Comparison of ENCODE assay signal across 2 cellular contexts in genomic region chr15:73631915-73632669, GRCh38.
TF ChIP-seq lines count a peak whose summit lies in the region.

No MANE protein-coding gene starts in this region.

TF ChIP-seq in GM23338, 12 proteins besides CTCF, POLR2A, EP300 and RAD21:
- TF ChIP-seq, protein P1, sequence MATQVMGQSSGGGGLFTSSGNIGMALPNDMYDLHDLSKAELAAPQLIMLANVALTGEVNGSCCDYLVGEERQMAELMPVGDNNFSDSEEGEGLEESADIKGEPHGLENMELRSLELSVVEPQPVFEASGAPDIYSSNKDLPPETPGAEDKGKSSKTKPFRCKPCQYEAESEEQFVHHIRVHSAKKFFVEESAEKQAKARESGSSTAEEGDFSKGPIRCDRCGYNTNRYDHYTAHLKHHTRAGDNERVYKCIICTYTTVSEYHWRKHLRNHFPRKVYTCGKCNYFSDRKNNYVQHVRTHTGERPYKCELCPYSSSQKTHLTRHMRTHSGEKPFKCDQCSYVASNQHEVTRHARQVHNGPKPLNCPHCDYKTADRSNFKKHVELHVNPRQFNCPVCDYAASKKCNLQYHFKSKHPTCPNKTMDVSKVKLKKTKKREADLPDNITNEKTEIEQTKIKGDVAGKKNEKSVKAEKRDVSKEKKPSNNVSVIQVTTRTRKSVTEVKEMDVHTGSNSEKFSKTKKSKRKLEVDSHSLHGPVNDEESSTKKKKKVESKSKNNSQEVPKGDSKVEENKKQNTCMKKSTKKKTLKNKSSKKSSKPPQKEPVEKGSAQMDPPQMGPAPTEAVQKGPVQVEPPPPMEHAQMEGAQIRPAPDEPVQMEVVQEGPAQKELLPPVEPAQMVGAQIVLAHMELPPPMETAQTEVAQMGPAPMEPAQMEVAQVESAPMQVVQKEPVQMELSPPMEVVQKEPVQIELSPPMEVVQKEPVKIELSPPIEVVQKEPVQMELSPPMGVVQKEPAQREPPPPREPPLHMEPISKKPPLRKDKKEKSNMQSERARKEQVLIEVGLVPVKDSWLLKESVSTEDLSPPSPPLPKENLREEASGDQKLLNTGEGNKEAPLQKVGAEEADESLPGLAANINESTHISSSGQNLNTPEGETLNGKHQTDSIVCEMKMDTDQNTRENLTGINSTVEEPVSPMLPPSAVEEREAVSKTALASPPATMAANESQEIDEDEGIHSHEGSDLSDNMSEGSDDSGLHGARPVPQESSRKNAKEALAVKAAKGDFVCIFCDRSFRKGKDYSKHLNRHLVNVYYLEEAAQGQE (IDR thresholded peaks at IDR 0.05; ENCODE audit: unreplicated experiment), result no peak
- no peak for TF ChIP-seq STAT1 (IDR thresholded peaks at IDR 0.05; ENCODE audit: unreplicated experiment)
- TF ChIP-seq, protein P2, sequence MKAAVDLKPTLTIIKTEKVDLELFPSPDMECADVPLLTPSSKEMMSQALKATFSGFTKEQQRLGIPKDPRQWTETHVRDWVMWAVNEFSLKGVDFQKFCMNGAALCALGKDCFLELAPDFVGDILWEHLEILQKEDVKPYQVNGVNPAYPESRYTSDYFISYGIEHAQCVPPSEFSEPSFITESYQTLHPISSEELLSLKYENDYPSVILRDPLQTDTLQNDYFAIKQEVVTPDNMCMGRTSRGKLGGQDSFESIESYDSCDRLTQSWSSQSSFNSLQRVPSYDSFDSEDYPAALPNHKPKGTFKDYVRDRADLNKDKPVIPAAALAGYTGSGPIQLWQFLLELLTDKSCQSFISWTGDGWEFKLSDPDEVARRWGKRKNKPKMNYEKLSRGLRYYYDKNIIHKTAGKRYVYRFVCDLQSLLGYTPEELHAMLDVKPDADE (IDR thresholded peaks at IDR 0.05), result no peak
- TF ChIP-seq POLR2AphosphoS5 (IDR thresholded peaks at IDR 0.05; ENCODE audit: low read depth), result no peak
- TF ChIP-seq EZH2 (IDR thresholded peaks at IDR 0.05; ENCODE audit: low read depth, unreplicated experiment), result no peak
- no peak for TF ChIP-seq CREB1 (CRISPR knock-in tag; IDR thresholded peaks at IDR 0.05; ENCODE audit: low read depth)
- TF ChIP-seq EZH2phosphoT487 (IDR thresholded peaks at IDR 0.05; ENCODE audit: unreplicated experiment), result no peak
- no peak for TF ChIP-seq JUNB (IDR thresholded peaks at IDR 0.05; ENCODE audit: unreplicated experiment)
- no peak for TF ChIP-seq ZNF114 (CRISPR knock-in tag; IDR thresholded peaks at IDR 0.05)
- TF ChIP-seq, protein P3, sequence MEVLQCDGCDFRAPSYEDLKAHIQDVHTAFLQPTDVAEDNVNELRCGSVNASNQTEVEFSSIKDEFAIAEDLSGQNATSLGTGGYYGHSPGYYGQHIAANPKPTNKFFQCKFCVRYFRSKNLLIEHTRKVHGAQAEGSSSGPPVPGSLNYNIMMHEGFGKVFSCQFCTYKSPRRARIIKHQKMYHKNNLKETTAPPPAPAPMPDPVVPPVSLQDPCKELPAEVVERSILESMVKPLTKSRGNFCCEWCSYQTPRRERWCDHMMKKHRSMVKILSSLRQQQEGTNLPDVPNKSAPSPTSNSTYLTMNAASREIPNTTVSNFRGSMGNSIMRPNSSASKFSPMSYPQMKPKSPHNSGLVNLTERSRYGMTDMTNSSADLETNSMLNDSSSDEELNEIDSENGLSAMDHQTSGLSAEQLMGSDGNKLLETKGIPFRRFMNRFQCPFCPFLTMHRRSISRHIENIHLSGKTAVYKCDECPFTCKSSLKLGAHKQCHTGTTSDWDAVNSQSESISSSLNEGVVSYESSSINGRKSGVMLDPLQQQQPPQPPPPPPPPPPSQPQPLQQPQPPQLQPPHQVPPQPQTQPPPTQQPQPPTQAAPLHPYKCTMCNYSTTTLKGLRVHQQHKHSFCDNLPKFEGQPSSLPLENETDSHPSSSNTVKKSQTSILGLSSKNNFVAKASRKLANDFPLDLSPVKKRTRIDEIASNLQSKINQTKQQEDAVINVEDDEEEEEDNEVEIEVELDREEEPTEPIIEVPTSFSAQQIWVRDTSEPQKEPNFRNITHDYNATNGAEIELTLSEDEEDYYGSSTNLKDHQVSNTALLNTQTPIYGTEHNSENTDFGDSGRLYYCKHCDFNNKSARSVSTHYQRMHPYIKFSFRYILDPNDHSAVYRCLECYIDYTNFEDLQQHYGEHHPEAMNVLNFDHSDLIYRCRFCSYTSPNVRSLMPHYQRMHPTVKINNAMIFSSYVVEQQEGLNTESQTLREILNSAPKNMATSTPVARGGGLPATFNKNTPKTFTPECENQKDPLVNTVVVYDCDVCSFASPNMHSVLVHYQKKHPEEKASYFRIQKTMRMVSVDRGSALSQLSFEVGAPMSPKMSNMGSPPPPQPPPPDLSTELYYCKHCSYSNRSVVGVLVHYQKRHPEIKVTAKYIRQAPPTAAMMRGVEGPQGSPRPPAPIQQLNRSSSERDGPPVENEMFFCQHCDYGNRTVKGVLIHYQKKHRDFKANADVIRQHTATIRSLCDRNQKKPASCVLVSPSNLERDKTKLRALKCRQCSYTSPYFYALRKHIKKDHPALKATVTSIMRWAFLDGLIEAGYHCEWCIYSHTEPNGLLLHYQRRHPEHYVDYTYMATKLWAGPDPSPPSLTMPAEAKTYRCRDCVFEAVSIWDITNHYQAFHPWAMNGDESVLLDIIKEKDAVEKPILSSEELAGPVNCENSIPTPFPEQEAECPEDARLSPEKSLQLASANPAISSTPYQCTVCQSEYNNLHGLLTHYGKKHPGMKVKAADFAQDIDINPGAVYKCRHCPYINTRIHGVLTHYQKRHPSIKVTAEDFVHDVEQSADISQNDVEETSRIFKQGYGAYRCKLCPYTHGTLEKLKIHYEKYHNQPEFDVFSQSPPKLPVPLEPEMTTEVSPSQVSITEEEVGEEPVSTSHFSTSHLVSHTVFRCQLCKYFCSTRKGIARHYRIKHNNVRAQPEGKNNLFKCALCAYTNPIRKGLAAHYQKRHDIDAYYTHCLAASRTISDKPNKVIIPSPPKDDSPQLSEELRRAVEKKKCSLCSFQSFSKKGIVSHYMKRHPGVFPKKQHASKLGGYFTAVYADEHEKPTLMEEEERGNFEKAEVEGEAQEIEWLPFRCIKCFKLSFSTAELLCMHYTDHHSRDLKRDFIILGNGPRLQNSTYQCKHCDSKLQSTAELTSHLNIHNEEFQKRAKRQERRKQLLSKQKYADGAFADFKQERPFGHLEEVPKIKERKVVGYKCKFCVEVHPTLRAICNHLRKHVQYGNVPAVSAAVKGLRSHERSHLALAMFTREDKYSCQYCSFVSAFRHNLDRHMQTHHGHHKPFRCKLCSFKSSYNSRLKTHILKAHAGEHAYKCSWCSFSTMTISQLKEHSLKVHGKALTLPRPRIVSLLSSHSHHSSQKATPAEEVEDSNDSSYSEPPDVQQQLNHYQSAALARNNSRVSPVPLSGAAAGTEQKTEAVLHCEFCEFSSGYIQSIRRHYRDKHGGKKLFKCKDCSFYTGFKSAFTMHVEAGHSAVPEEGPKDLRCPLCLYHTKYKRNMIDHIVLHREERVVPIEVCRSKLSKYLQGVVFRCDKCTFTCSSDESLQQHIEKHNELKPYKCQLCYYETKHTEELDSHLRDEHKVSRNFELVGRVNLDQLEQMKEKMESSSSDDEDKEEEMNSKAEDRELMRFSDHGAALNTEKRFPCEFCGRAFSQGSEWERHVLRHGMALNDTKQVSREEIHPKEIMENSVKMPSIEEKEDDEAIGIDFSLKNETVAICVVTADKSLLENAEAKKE (CRISPR knock-in tag; IDR thresholded peaks at IDR 0.05), result no peak
- TF ChIP-seq NANOG (IDR thresholded peaks at IDR 0.05; ENCODE audit: borderline replicate concordance), result no peak
- no peak for TF ChIP-seq ZNF331 (CRISPR knock-in tag; IDR thresholded peaks at IDR 0.05; ENCODE audit: low read depth)

TF ChIP-seq in H1, 55 proteins besides CTCF, POLR2A, EP300 and RAD21:
- TF ChIP-seq FOSL1 (IDR thresholded peaks at IDR 0.05; ENCODE audit: insufficient read depth, low read depth, low read length), result no peak
- no peak for TF ChIP-seq BCL11A (IDR thresholded peaks at IDR 0.05; ENCODE audit: low read depth in 2 of 2, low read length in 2 of 2)
- TF ChIP-seq ASH2L (IDR thresholded peaks at IDR 0.05; ENCODE audit: low read length), result peak; percentile 70
- no peak for TF ChIP-seq CHD2 (IDR thresholded peaks at IDR 0.05; ENCODE audit: low read length)
- TF ChIP-seq CHD1 (IDR thresholded peaks at IDR 0.05; ENCODE audit: low read depth, low read length), result no peak
- no peak for TF ChIP-seq SP2 (IDR thresholded peaks at IDR 0.05; ENCODE audit: low read length)
- TF ChIP-seq EZH2 (IDR thresholded peaks at IDR 0.05; ENCODE audit: low read depth, low read length, severe bottlenecking), result no peak
